Comparison of ENCODE assay signal across 8 cellular contexts in the genomic region with DNA sequence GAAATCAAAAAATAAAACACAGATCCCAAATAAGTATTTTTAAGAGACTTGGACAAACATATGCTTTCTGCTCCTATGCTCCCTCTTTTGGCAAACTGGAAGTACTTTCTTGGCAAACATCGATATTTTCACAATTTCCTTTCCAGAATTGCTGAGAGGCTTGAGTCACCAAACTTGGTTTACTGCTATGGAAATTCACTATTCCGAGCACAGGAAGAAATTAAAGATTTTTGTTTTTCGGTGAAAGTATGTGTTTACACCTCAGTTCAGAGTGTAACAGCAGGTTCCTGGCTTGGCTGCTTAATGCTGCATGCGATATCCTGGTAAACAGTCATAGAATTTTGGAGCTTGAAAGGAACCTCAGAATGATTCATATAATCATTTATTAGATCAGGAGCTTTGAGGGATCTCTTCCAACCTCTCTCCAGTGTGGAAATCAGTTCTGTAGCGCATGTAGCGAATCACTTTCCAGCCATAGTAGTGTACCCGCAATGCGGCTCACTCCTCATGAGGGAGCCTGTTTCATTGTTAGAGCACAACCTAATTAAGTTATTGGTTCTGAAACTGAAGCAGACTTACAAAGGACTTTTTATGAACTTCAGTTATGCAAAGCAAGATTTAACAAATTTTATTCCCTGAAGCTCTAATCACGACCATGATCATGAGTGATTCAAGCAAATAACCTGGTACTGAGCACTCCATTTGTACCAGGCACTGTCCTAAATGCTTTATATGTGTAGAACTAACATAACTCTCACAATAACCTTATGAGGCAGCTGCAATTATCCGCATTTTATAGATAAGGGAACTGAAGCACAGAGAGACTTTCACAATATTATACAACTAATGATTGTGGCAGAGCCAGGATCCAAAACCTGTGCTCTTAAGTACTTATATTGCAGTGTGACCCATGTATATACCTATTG. TPM values are rescaled to one million over a fixed set of nuclear protein-coding genes. Genes with fewer than 3 reads are reported as not detected.
A peak's percentile ranks its signal among the peaks of the same experiment; 100 is the strongest.
DNase-seq lines count a peak whose midpoint lies in the region; ATAC-seq and TF ChIP-seq lines count a peak whose summit lies in the region.

No MANE protein-coding gene starts in this region.

- DNase-seq in A673 (ENCODE audit: low spot score) (peak; percentile 81), HPDE6-E6E7 (ENCODE audit: extremely low spot score) (peak; percentile 44), amniotic stem cell (lab: John Stamatoyannopoulos, UW) (peak; percentile 55), right atrium auricular region (ENCODE audit: low spot score) (no peak), smooth muscle cell of the brain vasculature (ENCODE audit: low read depth, low spot score) (peak; percentile 36), NCI-H510A (lab: John Stamatoyannopoulos, UW) (no peak)

- no TSS peak for BruUV-seq in A673 (replicated peaks; lab: Mats Ljungman, UMichigan)

- H3K4me1 ChIP-seq in A673 (ENCODE audit: insufficient read depth, low read length, poor library complexity, severe bottlenecking): peaks cover 31% of the 10 kb centered on the region
- peaks cover 0 to 54% of the 10 kb centered on the region in 2 donors for H3K4me1 ChIP-seq in right atrium auricular region

- TF ChIP-seq CTCF in A673 (conservative IDR thresholded peaks at IDR 0.05; ENCODE audit: low read depth, low read length) (peak; percentile 66), right atrium auricular region (IDR thresholded peaks at IDR 0.05) (peak in 1 of 2 donors; percentile 67)

- H3K27ac ChIP-seq in A673 (ENCODE audit: low read depth, low read length, poor library complexity, severe bottlenecking): peak overlapping the region; percentile 62
- H3K27ac ChIP-seq in right atrium auricular region: peak overlapping the region; percentile 80 to 82

- H3K27me3 ChIP-seq in A673 (replicated peaks; ENCODE audit: insufficient read depth, low read depth, low read length, poor library complexity): no peaks in the 10 kb centered on the region
- H3K27me3 ChIP-seq in right atrium auricular region: no peaks in the 10 kb centered on the region

- intact Hi-C loops in A673 (cut with micrococcal nuclease; ENCODE audit: unreplicated experiment): loop anchor here (5.0 kb wide), 1 partner anchor 122 kb away; no protein-coding TSS in a partner anchor

- H3K4me3 ChIP-seq in A673 (ENCODE audit: low read depth, low read length, poor library complexity, severe bottlenecking) (peak overlapping the region; percentile 13), right atrium auricular region (peak overlapping the region in 1 of 2 donors; percentile 28)

- H3K36me3 ChIP-seq in A673 (ENCODE audit: insufficient read depth, low read length, poor library complexity, severe bottlenecking) (no peaks in the 10 kb centered on the region), right atrium auricular region (no peaks in the 10 kb centered on the region)

- ATAC-seq in HG03159 (IDR thresholded peaks at IDR 0.05; ENCODE audit: unreplicated experiment) (no peak), GM19452 (IDR thresholded peaks at IDR 0.05; ENCODE audit: unreplicated experiment) (no peak)

- CTCF ChIA-PET in A673 (lab: Charles Lee): interaction anchor here (0.7 to 1.1 kb wide), 3 partner anchors 108 to 231 kb away, joined by 4 to 5 read pairs (median 5); no protein-coding TSS in a partner anchor

- POLR2A ChIA-PET in A673 (lab: Charles Lee; ENCODE audit: low non-redundant PET): interaction anchor here (0.6 kb wide), 1 partner anchor 60 kb away, joined by 3 read pairs; no protein-coding TSS in a partner anchor

- no peaks in the 10 kb centered on the region for H3K9me3 ChIP-seq in A673 (ENCODE audit: low read depth, low read length, poor library complexity, severe bottlenecking)
- no peaks in the 10 kb centered on the region for H3K9me3 ChIP-seq in right atrium auricular region

RNA-seq across cellular contexts. Expression of a gene that starts 56.4 kb away (rescaled TPM):
- 296 and 333 TPM in 2 replicates for total RNA-seq in A673 (2021)
- 1,000 to 10,000 TPM; 1,597 to 3,086 TPM for total RNA-seq in right atrium auricular region

Comparison
In these comparisons a context has a peak if more than half of its experiments do, and no peak if none do; other contexts are left out.
1. DNase-seq: peak in A673 (single experiment), HPDE6-E6E7 (single experiment), amniotic stem cell (single experiment) and smooth muscle cell of the brain vasculature (single experiment); none in right atrium auricular region (single experiment) and NCI-H510A (single experiment).